1 cellular context compared by ENCODE assay signal in genomic region chr12:93089805-93090569, GRCh38.
TF ChIP-seq lines count a peak whose summit lies in the region.

No MANE protein-coding gene starts in this region.

TF ChIP-seq in K562, 482 proteins besides CTCF, POLR2A, EP300 and RAD21 (continued from another document and continues in another):
- TF ChIP-seq ZNF764 (CRISPR knock-in tag; IDR thresholded peaks at IDR 0.05; ENCODE audit: low read depth), result no peak
- no peak for TF ChIP-seq ZNF696 (CRISPR knock-in tag; conservative IDR thresholded peaks at IDR 0.05)
- TF ChIP-seq HCFC1 (IDR thresholded peaks at IDR 0.05; ENCODE audit: low read depth, low read length), result no peak
- no peak for TF ChIP-seq UBTF (IDR thresholded peaks at IDR 0.05; ENCODE audit: borderline replicate concordance in 1 of 2, low read depth in 2 of 2, low read length in 2 of 2)
- TF ChIP-seq CBX5 (IDR thresholded peaks at IDR 0.05; ENCODE audit: borderline replicate concordance, low read depth), result no peak
- no peak for TF ChIP-seq YBX1 (IDR thresholded peaks at IDR 0.05)
- no peak for TF ChIP-seq MED1 (CRISPR knock-in tag; IDR thresholded peaks at IDR 0.05; ENCODE audit: borderline replicate concordance)
- no peak for TF ChIP-seq ZNF77 (CRISPR knock-in tag; IDR thresholded peaks at IDR 0.05)
- no peak for TF ChIP-seq RFX5 (IDR thresholded peaks at IDR 0.05; ENCODE audit: low read depth, low read length)
- TF ChIP-seq SRSF1 (IDR thresholded peaks at IDR 0.05; ENCODE audit: low read depth, low read length), result no peak
- TF ChIP-seq, protein P1, sequence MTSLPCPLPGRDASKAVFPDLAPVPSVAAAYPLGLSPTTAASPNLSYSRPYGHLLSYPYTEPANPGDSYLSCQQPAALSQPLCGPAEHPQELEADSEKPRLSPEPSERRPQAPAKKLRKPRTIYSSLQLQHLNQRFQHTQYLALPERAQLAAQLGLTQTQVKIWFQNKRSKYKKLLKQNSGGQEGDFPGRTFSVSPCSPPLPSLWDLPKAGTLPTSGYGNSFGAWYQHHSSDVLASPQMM (CRISPR knock-in tag; IDR thresholded peaks at IDR 0.05), result no peak
- TF ChIP-seq NFE2L1 (tag; IDR thresholded peaks at IDR 0.05; ENCODE audit: borderline replicate concordance, low read depth), result no peak
- TF ChIP-seq SRSF9 (IDR thresholded peaks at IDR 0.05; ENCODE audit: borderline replicate concordance, low read depth, low read length), result no peak
- TF ChIP-seq, protein P2, sequence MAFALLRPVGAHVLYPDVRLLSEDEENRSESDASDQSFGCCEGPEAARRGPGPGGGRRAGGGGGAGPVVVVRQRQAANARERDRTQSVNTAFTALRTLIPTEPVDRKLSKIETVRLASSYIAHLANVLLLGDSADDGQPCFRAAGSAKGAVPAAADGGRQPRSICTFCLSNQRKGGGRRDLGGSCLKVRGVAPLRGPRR (CRISPR knock-in tag; IDR thresholded peaks at IDR 0.05), result no peak
- TF ChIP-seq BMI1 (IDR thresholded peaks at IDR 0.05; ENCODE audit: low read length), result no peak
- TF ChIP-seq ZNF586 (CRISPR knock-in tag; conservative IDR thresholded peaks at IDR 0.05), result no peak
- TF ChIP-seq KDM1A (IDR thresholded peaks at IDR 0.05), result peak in 1 of 2 experiments; percentile 32; a peak in 1 of 4 replicates
- TF ChIP-seq JUND (IDR thresholded peaks at IDR 0.05; ENCODE audit: borderline replicate concordance, low read depth, low read length), result peak; percentile 87
- TF ChIP-seq JUND (tag; IDR thresholded peaks at IDR 0.05; ENCODE audit: borderline replicate concordance, low read depth, low read length), result peak; percentile 72; the same call in 2 of the 3 replicates
- no peak for TF ChIP-seq HDAC8 (tag; IDR thresholded peaks at IDR 0.05)
- no peak for TF ChIP-seq NR3C1 (CRISPR knock-in tag; IDR thresholded peaks at IDR 0.05)
- TF ChIP-seq SIX5 (IDR thresholded peaks at IDR 0.05; ENCODE audit: borderline replicate concordance in 1 of 2, insufficient read depth in 1 of 2, low read depth in 1 of 2, low read length in 2 of 2), result no peak
- TF ChIP-seq, protein P3, sequence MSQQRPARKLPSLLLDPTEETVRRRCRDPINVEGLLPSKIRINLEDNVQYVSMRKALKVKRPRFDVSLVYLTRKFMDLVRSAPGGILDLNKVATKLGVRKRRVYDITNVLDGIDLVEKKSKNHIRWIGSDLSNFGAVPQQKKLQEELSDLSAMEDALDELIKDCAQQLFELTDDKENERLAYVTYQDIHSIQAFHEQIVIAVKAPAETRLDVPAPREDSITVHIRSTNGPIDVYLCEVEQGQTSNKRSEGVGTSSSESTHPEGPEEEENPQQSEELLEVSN (IDR thresholded peaks at IDR 0.05; ENCODE audit: borderline replicate concordance in 1 of 2, extremely low read depth in 1 of 2, insufficient read depth in 1 of 2, insufficient read length in 1 of 2, low read depth in 1 of 2, low read length in 1 of 2, poor library complexity in 1 of 2, severe bottlenecking in 1 of 2), result no peak
- TF ChIP-seq HDGF (IDR thresholded peaks at IDR 0.05), result no peak
- no peak for TF ChIP-seq ZNF165 (CRISPR knock-in tag; IDR thresholded peaks at IDR 0.05; ENCODE audit: borderline replicate concordance)
- TF ChIP-seq, protein P4, sequence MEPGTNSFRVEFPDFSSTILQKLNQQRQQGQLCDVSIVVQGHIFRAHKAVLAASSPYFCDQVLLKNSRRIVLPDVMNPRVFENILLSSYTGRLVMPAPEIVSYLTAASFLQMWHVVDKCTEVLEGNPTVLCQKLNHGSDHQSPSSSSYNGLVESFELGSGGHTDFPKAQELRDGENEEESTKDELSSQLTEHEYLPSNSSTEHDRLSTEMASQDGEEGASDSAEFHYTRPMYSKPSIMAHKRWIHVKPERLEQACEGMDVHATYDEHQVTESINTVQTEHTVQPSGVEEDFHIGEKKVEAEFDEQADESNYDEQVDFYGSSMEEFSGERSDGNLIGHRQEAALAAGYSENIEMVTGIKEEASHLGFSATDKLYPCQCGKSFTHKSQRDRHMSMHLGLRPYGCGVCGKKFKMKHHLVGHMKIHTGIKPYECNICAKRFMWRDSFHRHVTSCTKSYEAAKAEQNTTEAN (CRISPR knock-in tag; IDR thresholded peaks at IDR 0.05), result no peak
- no peak for TF ChIP-seq ZNF23 (CRISPR knock-in tag; IDR thresholded peaks at IDR 0.05)
- no peak for TF ChIP-seq ZNF3 (CRISPR knock-in tag; IDR thresholded peaks at IDR 0.05)
- no peak for TF ChIP-seq TSC22D4 (tag; IDR thresholded peaks at IDR 0.05)
- no peak for TF ChIP-seq L3MBTL2 (IDR thresholded peaks at IDR 0.05)
- TF ChIP-seq NUFIP1 (IDR thresholded peaks at IDR 0.05; ENCODE audit: partially characterized antibody), result no peak
- no peak for TF ChIP-seq NFRKB (IDR thresholded peaks at IDR 0.05; ENCODE audit: low read depth)
- no peak for TF ChIP-seq PATZ1 (CRISPR knock-in tag; IDR thresholded peaks at IDR 0.05; ENCODE audit: borderline replicate concordance)
- TF ChIP-seq RUNX1 (IDR thresholded peaks at IDR 0.05; ENCODE audit: low read depth), result no peak
- TF ChIP-seq, protein P5, sequence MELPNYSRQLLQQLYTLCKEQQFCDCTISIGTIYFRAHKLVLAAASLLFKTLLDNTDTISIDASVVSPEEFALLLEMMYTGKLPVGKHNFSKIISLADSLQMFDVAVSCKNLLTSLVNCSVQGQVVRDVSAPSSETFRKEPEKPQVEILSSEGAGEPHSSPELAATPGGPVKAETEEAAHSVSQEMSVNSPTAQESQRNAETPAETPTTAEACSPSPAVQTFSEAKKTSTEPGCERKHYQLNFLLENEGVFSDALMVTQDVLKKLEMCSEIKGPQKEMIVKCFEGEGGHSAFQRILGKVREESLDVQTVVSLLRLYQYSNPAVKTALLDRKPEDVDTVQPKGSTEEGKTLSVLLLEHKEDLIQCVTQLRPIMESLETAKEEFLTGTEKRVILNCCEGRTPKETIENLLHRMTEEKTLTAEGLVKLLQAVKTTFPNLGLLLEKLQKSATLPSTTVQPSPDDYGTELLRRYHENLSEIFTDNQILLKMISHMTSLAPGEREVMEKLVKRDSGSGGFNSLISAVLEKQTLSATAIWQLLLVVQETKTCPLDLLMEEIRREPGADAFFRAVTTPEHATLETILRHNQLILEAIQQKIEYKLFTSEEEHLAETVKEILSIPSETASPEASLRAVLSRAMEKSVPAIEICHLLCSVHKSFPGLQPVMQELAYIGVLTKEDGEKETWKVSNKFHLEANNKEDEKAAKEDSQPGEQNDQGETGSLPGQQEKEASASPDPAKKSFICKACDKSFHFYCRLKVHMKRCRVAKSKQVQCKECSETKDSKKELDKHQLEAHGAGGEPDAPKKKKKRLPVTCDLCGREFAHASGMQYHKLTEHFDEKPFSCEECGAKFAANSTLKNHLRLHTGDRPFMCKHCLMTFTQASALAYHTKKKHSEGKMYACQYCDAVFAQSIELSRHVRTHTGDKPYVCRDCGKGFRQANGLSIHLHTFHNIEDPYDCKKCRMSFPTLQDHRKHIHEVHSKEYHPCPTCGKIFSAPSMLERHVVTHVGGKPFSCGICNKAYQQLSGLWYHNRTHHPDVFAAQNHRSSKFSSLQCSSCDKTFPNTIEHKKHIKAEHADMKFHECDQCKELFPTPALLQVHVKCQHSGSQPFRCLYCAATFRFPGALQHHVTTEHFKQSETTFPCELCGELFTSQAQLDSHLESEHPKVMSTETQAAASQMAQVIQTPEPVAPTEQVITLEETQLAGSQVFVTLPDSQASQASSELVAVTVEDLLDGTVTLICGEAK (IDR thresholded peaks at IDR 0.05), result no peak
- TF ChIP-seq, protein P5 (CRISPR knock-in tag; IDR thresholded peaks at IDR 0.05), result no peak
- TF ChIP-seq CBFA2T3 (IDR thresholded peaks at IDR 0.05), result peak; percentile 48; the same call in 1 of the 2 replicates
- no peak for TF ChIP-seq TBP (optimal IDR thresholded peaks at IDR 0.05; ENCODE audit: low read depth, low read length)
- TF ChIP-seq GABPB2 (CRISPR knock-in tag; conservative IDR thresholded peaks at IDR 0.05), result no peak
- TF ChIP-seq MBD1 (CRISPR knock-in tag; IDR thresholded peaks at IDR 0.05), result no peak
- no peak for TF ChIP-seq PCBP2 (IDR thresholded peaks at IDR 0.05; ENCODE audit: low read depth, low read length, poor library complexity, severe bottlenecking)
- no peak for TF ChIP-seq RAD51 (IDR thresholded peaks at IDR 0.05; ENCODE audit: borderline replicate concordance, low read depth)
- no peak for TF ChIP-seq ZNF449 (CRISPR knock-in tag; IDR thresholded peaks at IDR 0.05)
- no peak for TF ChIP-seq TFAP4 (CRISPR knock-in tag; IDR thresholded peaks at IDR 0.05; ENCODE audit: borderline replicate concordance)
- TF ChIP-seq TAL1 (IDR thresholded peaks at IDR 0.05), result no peak
